ENCODE assay signal across 8 cellular contexts in the genomic region with DNA sequence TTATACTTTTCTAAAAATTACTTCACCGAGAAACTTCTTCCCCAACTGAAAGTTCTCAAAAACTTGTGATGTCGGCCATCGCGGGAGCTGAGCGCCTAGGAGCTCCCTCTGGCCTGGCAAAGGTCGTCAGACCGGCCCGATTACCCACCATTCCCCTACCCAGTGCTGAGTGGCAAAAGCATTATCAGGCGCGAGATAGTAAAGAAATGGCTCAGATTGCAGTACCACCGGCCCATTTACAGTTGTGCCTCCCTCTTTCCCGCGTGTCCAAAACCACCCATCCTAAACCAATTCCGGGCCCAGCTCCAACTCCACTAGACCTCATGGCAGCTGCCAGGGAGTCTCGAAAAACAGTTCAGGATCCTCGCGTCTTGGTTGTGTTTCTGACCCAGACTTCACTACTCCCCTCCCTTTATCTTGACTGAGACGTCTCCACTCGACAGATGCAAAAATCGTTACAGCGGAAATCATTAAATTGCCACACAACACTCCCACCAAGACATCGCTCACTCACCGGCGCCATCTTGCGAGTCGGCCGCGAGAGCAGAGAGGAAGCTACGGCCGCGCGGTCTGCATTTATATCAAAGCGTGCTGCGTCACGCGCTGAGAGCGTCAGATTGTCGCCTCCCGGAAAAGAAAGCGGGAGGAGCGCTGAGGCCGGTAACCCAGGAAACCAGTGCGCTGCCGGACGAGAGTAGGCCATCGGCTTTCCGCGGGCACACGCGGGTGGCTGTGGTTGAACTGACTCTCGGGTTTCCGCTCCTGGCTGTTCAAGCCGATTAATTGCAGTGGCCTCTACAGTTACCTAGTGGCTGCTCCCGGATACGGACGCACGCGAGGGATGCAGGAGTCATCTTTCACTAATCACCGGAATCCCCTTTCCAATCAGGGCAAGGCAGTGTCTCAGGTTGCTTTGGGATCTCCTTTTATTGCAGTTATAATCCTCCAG. TPM values are rescaled to one million over a fixed set of nuclear protein-coding genes. Genes with fewer than 3 reads are reported as not detected.
DNase-seq lines count a peak whose midpoint lies in the region; ATAC-seq and TF ChIP-seq lines count a peak whose summit lies in the region.

Gene RPL22L1, minus strand, starts transcription at position 551 of the 949 bp plus-strand sequence. Its CDS starts 28 bp downstream, at position 523.

- peak; percentile 89 to 98 (median 93) for DNase-seq in CD4-positive, CD25-positive, alpha-beta regulatory T cell
- DNase-seq in activated CD8-positive, alpha-beta memory T cell treated with anti-CD3 and anti-CD28 coated beads, Interleukin-2, amount 10 ng/mL, durations not matched to agents 7 days and 5 days = peak; percentile 97
- peak; percentile 61 for DNase-seq in epithelial cell of proximal tubule (ENCODE audit: low read depth)
- peak; percentile 87 to 91 for DNase-seq in stimulated activated CD8-positive, alpha-beta memory T cell treated with anti-CD3 and anti-CD28 coated beads, Interleukin-7, amount 100 ng/mL, for 48 hours (ENCODE audit: extremely low read depth in 1 of 2, low read depth in 1 of 2)
- DNase-seq in NCI-H2196 (lab: John Stamatoyannopoulos, UW; ENCODE audit: unreplicated experiment) = no peak

- H3K4me1 Mint-ChIP-seq in CD4-positive, CD25-positive, alpha-beta regulatory T cell = peaks cover 11 to 41% (median 23%) of the 10 kb centered on the region in 4 donors
- peaks cover 21% of the 10 kb centered on the region for H3K4me1 Mint-ChIP-seq in activated CD8-positive, alpha-beta memory T cell treated with anti-CD3 and anti-CD28 coated beads, Interleukin-2, amount 10 ng/mL, durations not matched to agents 7 days and 5 days

- ATAC-seq in CD4-positive, CD25-positive, alpha-beta regulatory T cell (ENCODE audit: low read depth in 2 of 2) = peak; percentile 95 to 96
- peak; percentile 97 for ATAC-seq in GM21390 (IDR thresholded peaks at IDR 0.05; ENCODE audit: unreplicated experiment)
- peak; percentile 93 for ATAC-seq in activated CD8-positive, alpha-beta memory T cell treated with anti-CD3 and anti-CD28 coated beads, Interleukin-2, amount 10 ng/mL, durations not matched to agents 7 days and 5 days

- H3K9ac ChIP-seq in HUES64 (ENCODE audit: low read depth, low read length) = peak within 1 kb of the TSS; percentile 97

- peak within 1 kb of the TSS; percentile 89 for H3K4me3 ChIP-seq in CD4-positive, CD25-positive, alpha-beta regulatory T cell (ENCODE audit: low read depth, low read length)
- H3K4me3 ChIP-seq in HUES64 (ENCODE audit: low read length) (peak within 1 kb of the TSS; percentile 76), epithelial cell of proximal tubule (ENCODE audit: low read depth, low read length) (peak within 1 kb of the TSS; percentile 89), muscle layer of duodenum (ENCODE audit: low read depth in 1 of 2, low read length in 2 of 2) (peak within 1 kb of the TSS; percentile 80 to 99)

- H3K36me3 Mint-ChIP-seq in CD4-positive, CD25-positive, alpha-beta regulatory T cell = peaks cover 17% of the 10 kb centered on the region
- H3K36me3 Mint-ChIP-seq in activated CD8-positive, alpha-beta memory T cell treated with anti-CD3 and anti-CD28 coated beads, Interleukin-2, amount 10 ng/mL, durations not matched to agents 7 days and 5 days = peaks cover 33% of the 10 kb centered on the region

- H3K36me3 ChIP-seq in CD4-positive, CD25-positive, alpha-beta regulatory T cell (ENCODE audit: control insufficient read depth, insufficient read depth, low read length) = peaks cover 28% of the 10 kb centered on the region
- peaks cover 41% of the 10 kb centered on the region for H3K36me3 ChIP-seq in HUES64 (ENCODE audit: insufficient read depth, low read length)
- peaks cover 28 to 29% of the 10 kb centered on the region in 2 donors for H3K36me3 ChIP-seq in muscle layer of duodenum (ENCODE audit: control insufficient read depth in 1 of 2, insufficient read depth in 2 of 2, low read length in 2 of 2)

- TF ChIP-seq CTCF in epithelial cell of proximal tubule (conservative IDR thresholded peaks at IDR 0.05; ENCODE audit: low read depth, low read length) = no peak

- peaks cover 33% of the 10 kb centered on the region for H3K4me1 ChIP-seq in CD4-positive, CD25-positive, alpha-beta regulatory T cell (ENCODE audit: control insufficient read depth, insufficient read depth, low read length, poor library complexity, severe bottlenecking)
- H3K4me1 ChIP-seq in HUES64 (ENCODE audit: insufficient read depth, low read length) = 0 out of 2 replicates have a peak, but pooled peaks cover 3% of the 10 kb centered on the region
- H3K4me1 ChIP-seq in muscle layer of duodenum (ENCODE audit: control insufficient read depth in 1 of 2, insufficient read depth in 2 of 2, low read length in 2 of 2) = peaks cover 12 to 15% of the 10 kb centered on the region in 2 donors

- peaks cover 7% of the 10 kb centered on the region for H3K27me3 Mint-ChIP-seq in CD4-positive, CD25-positive, alpha-beta regulatory T cell
- peaks cover 2% of the 10 kb centered on the region for H3K27me3 Mint-ChIP-seq in activated CD8-positive, alpha-beta memory T cell treated with anti-CD3 and anti-CD28 coated beads, Interleukin-2, amount 10 ng/mL, durations not matched to agents 7 days and 5 days

- H3K4me3 Mint-ChIP-seq in CD4-positive, CD25-positive, alpha-beta regulatory T cell = peak within 1 kb of the TSS; percentile 95 to 98 (median 96)
- peak within 1 kb of the TSS; percentile 88 for H3K4me3 Mint-ChIP-seq in activated CD8-positive, alpha-beta memory T cell treated with anti-CD3 and anti-CD28 coated beads, Interleukin-2, amount 10 ng/mL, durations not matched to agents 7 days and 5 days

- no peaks in the 10 kb centered on the region for H3K9me3 ChIP-seq in CD4-positive, CD25-positive, alpha-beta regulatory T cell (ENCODE audit: control insufficient read depth in 2 of 2, low read length in 2 of 2)
- H3K9me3 ChIP-seq in HUES64 (ENCODE audit: insufficient read depth, low read depth, low read length) = no peaks in the 10 kb centered on the region
- no peaks in the 10 kb centered on the region for H3K9me3 ChIP-seq in muscle layer of duodenum (ENCODE audit: control insufficient read depth in 1 of 2, low read length in 2 of 2)

- under 1% methylated on average over 59 of the region's 59 CpGs for WGBS in HUES64

- H3K27ac Mint-ChIP-seq in CD4-positive, CD25-positive, alpha-beta regulatory T cell = peak within 1 kb of the TSS; percentile 95 to 99 (median 99)
- H3K27ac Mint-ChIP-seq in activated CD8-positive, alpha-beta memory T cell treated with anti-CD3 and anti-CD28 coated beads, Interleukin-2, amount 10 ng/mL, durations not matched to agents 7 days and 5 days = peak within 1 kb of the TSS; percentile 91

- H3K27ac ChIP-seq in CD4-positive, CD25-positive, alpha-beta regulatory T cell (ENCODE audit: insufficient read depth, low read length, poor library complexity, severe bottlenecking) = peak within 1 kb of the TSS; percentile 88
- peak within 1 kb of the TSS; percentile 88 for H3K27ac ChIP-seq in HUES64 (ENCODE audit: low read depth, low read length)
- H3K27ac ChIP-seq in muscle layer of duodenum (ENCODE audit: low read length) = peak within 1 kb of the TSS; percentile 97

- CTCF ChIA-PET in activated CD8-positive, alpha-beta memory T cell treated with anti-CD3 and anti-CD28 coated beads, Interleukin-2, amount 10 ng/mL, durations not matched to agents 7 days and 5 days (lab: Charles Lee) = interaction anchor here (1.2 to 1.6 kb wide), 4 partner anchors 30 to 41 kb away, joined by 3 to 8 read pairs (median 4); partner anchors contain the start of gene EIF5A2

- H3K9me3 Mint-ChIP-seq in CD4-positive, CD25-positive, alpha-beta regulatory T cell = peaks cover 0 to 3% (median 0%) of the 10 kb centered on the region in 7 donors
- no peaks in the 10 kb centered on the region for H3K9me3 Mint-ChIP-seq in activated CD8-positive, alpha-beta memory T cell treated with anti-CD3 and anti-CD28 coated beads, Interleukin-2, amount 10 ng/mL, durations not matched to agents 7 days and 5 days (ENCODE audit: low read depth)

- H3K27me3 ChIP-seq in CD4-positive, CD25-positive, alpha-beta regulatory T cell (ENCODE audit: control insufficient read depth, insufficient read depth, low read length) = no peaks in the 10 kb centered on the region
- H3K27me3 ChIP-seq in HUES64 (ENCODE audit: insufficient read depth, low read length) (no peaks in the 10 kb centered on the region), muscle layer of duodenum (ENCODE audit: low read depth, low read length) (no peaks in the 10 kb centered on the region)

RNA-seq across cellular contexts. Expression of gene RPL22L1, which starts in this region (rescaled TPM):
- 43.6 TPM for total RNA-seq in CD4-positive, CD25-positive, alpha-beta regulatory T cell
- polyA plus RNA-seq in CD4-positive, CD25-positive, alpha-beta regulatory T cell = 10 to 100 TPM; 25.5 to 48.4 (median 40.4) TPM
- 238 TPM for polyA plus RNA-seq in HUES64 (2013, experiment 1 of 2)
- polyA plus RNA-seq in HUES64 (2013, experiment 2 of 2) = 241 TPM
- 100 to 1,000 TPM; 116 to 149 TPM for total RNA-seq in activated CD8-positive, alpha-beta memory T cell treated with anti-CD3 and anti-CD28 coated beads, Interleukin-2, amount 10 ng/mL, durations not matched to agents 7 days and 5 days
- 362 and 510 TPM in 2 replicates for total RNA-seq in epithelial cell of proximal tubule
